In the genomic region with DNA sequence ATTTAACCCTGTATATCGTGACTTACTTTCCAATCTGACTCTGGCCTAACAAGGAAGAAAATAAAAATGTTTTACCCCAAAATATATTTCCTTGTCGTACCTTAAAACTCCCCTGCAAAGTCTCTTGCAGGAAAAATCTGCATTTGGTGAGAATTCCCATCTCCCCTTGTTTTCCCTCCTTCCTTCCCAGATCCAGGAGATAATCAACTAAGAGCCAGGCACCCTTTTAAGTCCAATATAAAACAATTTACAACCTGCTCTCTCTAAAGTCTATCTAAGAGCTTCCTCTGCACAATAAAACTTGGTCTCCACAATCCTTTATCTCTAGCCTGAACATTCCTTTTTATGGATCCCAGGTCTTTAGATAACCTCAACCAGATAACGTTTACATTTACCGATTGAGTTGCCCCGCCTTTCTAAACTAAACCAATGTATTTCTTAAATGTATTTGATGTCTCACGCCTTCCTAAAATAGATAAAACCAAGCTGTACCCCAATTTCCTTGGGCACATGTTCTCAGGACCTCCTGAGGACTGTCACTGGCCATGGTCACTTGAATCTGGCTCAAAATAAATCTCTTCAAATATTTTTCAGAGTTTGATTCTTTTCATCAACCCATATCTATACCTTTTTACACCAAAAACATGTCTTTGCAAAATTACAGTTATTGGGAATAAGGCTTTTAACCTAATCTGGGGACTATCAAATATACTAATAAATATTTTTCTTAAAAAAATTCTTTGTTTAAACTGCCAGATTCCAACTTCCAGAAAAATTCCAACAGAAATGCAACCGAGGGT, we compare ENCODE assay signal across 8 cellular contexts. TPM values are rescaled to one million over a fixed set of nuclear protein-coding genes. Genes with fewer than 3 reads are reported as not detected.
DNase-seq lines count a peak whose midpoint lies in the region; ATAC-seq, FAIRE-seq and TF ChIP-seq lines count a peak whose summit lies in the region.

No MANE protein-coding gene starts in this region.

- POLR2A ChIA-PET in CD8-positive, alpha-beta memory T cell (lab: Charles Lee) = interaction anchor here (1.3 kb wide), 2 partner anchors 13 to 46 kb away, joined by 3 to 8 read pairs; no protein-coding TSS in a partner anchor
- POLR2A ChIA-PET in H1 (lab: Charles Lee; ENCODE audit: partially characterized antibody) = interaction anchor here (1.0 to 1.8 kb wide), 9 partner anchors 10 to 71 kb away, joined by 3 to 8 read pairs (median 6); a partner anchor contains a TSS

- ATAC-seq in GM21723 (IDR thresholded peaks at IDR 0.05; ENCODE audit: unreplicated experiment) = no peak

- peak overlapping the region; percentile 95 for H3K4me3 ChIP-seq in CD8-positive, alpha-beta memory T cell (ENCODE audit: low read length)
- H3K4me3 ChIP-seq in NT2/D1 (ENCODE audit: insufficient read length, low read depth) = peak overlapping the region; percentile 84
- H3K4me3 ChIP-seq in H1 (ENCODE audit: extremely low read depth in 1 of 4, insufficient read depth in 2 of 4, low read depth in 3 of 4, low read length in 4 of 4) = peak overlapping the region; percentile 68 to 86 (median 78)
- peak overlapping the region; percentile 72 to 88 for H3K4me3 ChIP-seq in neutrophil (ENCODE audit: low read depth in 1 of 2, low read length in 1 of 2)

- H4K20me1 ChIP-seq in H1 (replicated peaks in 1 of 2; ENCODE audit: control insufficient read depth in 1 of 2, insufficient read depth in 2 of 2, low read length in 2 of 2) = no peaks in the 10 kb centered on the region

- no peak for TF ChIP-seq CTCF in H1 (IDR thresholded peaks at IDR 0.05; ENCODE audit: control extremely low read depth in 1 of 3, insufficient read depth in 1 of 3, low read depth in 1 of 3, low read length in 3 of 3)
- no peak for TF ChIP-seq CTCF in neutrophil (IDR thresholded peaks at IDR 0.05)

- no peak overlapping the region for H2BK5ac ChIP-seq in H1 (ENCODE audit: low read depth, low read length)

- no peak overlapping the region for H4K91ac ChIP-seq in H1 (replicated peaks; ENCODE audit: insufficient read length, low read length)

- H3K14ac ChIP-seq in H1 (ENCODE audit: insufficient read length) = no peak overlapping the region

- H2BK120ac ChIP-seq in H1 (replicated peaks; ENCODE audit: low read depth, low read length) = no peak overlapping the region

- no peaks in the 10 kb centered on the region for H3K36me3 ChIP-seq in CD8-positive, alpha-beta memory T cell (ENCODE audit: insufficient read depth, low read length)
- H3K36me3 ChIP-seq in NT2/D1 (ENCODE audit: insufficient read depth, insufficient read length, low read length) (peaks cover 26% of the 10 kb centered on the region), H1 (ENCODE audit: control insufficient read depth in 2 of 4, insufficient read depth in 4 of 4, low read length in 3 of 4) (peaks cover 0 to 8% (median 2%) of the 10 kb centered on the region in 4 experiments; a peak in 3 of 8 replicates), neutrophil (peaks cover 25% of the 10 kb centered on the region)

- DNase-seq in CD8-positive, alpha-beta memory T cell = no peak
- DNase-seq in NT2/D1 (ENCODE audit: low read depth, low spot score) = no peak
- no peak for DNase-seq in H1 (ENCODE audit: low read depth in 1 of 2, low spot score in 2 of 2)
- no peak for DNase-seq in amygdala (lab: John Stamatoyannopoulos, UW)
- no peak for DNase-seq in cerebellum (ENCODE audit: low spot score)
- no peak for DNase-seq in H4 (ENCODE audit: low spot score)

- no peaks in the 10 kb centered on the region for H3K9me3 ChIP-seq in CD8-positive, alpha-beta memory T cell (ENCODE audit: low read length)
- H3K9me3 ChIP-seq in NT2/D1 (ENCODE audit: insufficient read depth, low read length) = no peaks in the 10 kb centered on the region
- H3K9me3 ChIP-seq in H1 (ENCODE audit: insufficient read depth in 2 of 2, low read depth in 1 of 2, low read length in 1 of 2) = no peaks in the 10 kb centered on the region
- H3K9me3 ChIP-seq in neutrophil = no peaks in the 10 kb centered on the region

- no peak overlapping the region for H2BK20ac ChIP-seq in H1 (ENCODE audit: low read length)

- peak overlapping the region; percentile 68 to 80 for H3K4me2 ChIP-seq in H1 (ENCODE audit: insufficient read depth in 1 of 2, low read depth in 2 of 2, low read length in 2 of 2)

- H3K4me3 Mint-ChIP-seq in CD8-positive, alpha-beta memory T cell = peak overlapping the region; percentile 75 to 99 (median 95)

- H3K27ac ChIP-seq in CD8-positive, alpha-beta memory T cell (ENCODE audit: low read depth, low read length) = peak overlapping the region; percentile 93
- peak overlapping the region; percentile 93; the same call in 1 of the 2 replicates for H3K27ac ChIP-seq in H1 (ENCODE audit: low read depth, low read length)
- peak overlapping the region; percentile 97 for H3K27ac ChIP-seq in neutrophil

- WGBS in H1 (ENCODE audit: extremely low coverage in 1 of 2, insufficient coverage in 1 of 2, insufficient read length in 1 of 2, insufficient replicate concordance in 2 of 2, low coverage in 1 of 2, low lambda C conversion rate in 2 of 2, missing lambda C conversion rate in 1 of 2), 2 experiments = 45% methylated on average over 7 of the region's 7 CpGs; no CpG with 5 or more reads in 1 of the 2 experiments

- CTCF ChIA-PET in CD8-positive, alpha-beta memory T cell (lab: Charles Lee) = interaction anchor here (1.4 to 5.0 kb wide), 2 partner anchors 46 to 62 kb away, joined by 3 to 30 read pairs; a partner anchor contains a TSS
- CTCF ChIA-PET in H1 (lab: Charles Lee; ENCODE audit: partially characterized antibody) = interaction anchor here (0.6 to 2.7 kb wide), 5 partner anchors 46 to 261 kb away, joined by 3 to 14 read pairs (median 3); no protein-coding TSS in a partner anchor

- H2AK5ac ChIP-seq in H1 (ENCODE audit: low read depth, low read length) = no peak overlapping the region

- H3K18ac ChIP-seq in H1 (ENCODE audit: extremely low read depth, low read length) = no peak overlapping the region

- TF ChIP-seq RAD21 in H1 (IDR thresholded peaks at IDR 0.05 in 1 of 2, conservative IDR thresholded peaks at IDR 0.05 in 1 of 2; ENCODE audit: low read depth in 2 of 2, low read length in 2 of 2) = no peak

- no peak for TF ChIP-seq POLR2A in H1 (IDR thresholded peaks at IDR 0.05; ENCODE audit: control extremely low read depth in 1 of 2, low read depth in 2 of 2, low read length in 2 of 2)

- H2BK15ac ChIP-seq in H1 (ENCODE audit: low read length) = no peak overlapping the region

- H2BK12ac ChIP-seq in H1 (ENCODE audit: low read depth, low read length) = no peak overlapping the region

- H3K9me3 Mint-ChIP-seq in CD8-positive, alpha-beta memory T cell = no peaks in the 10 kb centered on the region

- H3K27me3 Mint-ChIP-seq in CD8-positive, alpha-beta memory T cell = peaks cover 0 to 1% of the 10 kb centered on the region in 2 donors

- H3K27ac Mint-ChIP-seq in CD8-positive, alpha-beta memory T cell = peak overlapping the region; percentile 74 to 96 (median 90)

- H3K23me2 ChIP-seq in H1 (ENCODE audit: low read depth, low read length) = peaks cover 3% of the 10 kb centered on the region; the same call in 1 of the 2 replicates

- no peak overlapping the region; the same call in 1 of the 2 replicates for H4K8ac ChIP-seq in H1 (ENCODE audit: extremely low read depth, insufficient read depth, low read length)

- FAIRE-seq in H1 (lab: Jason Lieb, UNC) = no peak

- H3K4ac ChIP-seq in H1 (replicated peaks; ENCODE audit: insufficient read length, low read depth, low read length) = no peak overlapping the region

- no peak overlapping the region for H4K5ac ChIP-seq in H1 (ENCODE audit: insufficient read length, low read depth, low read length)

- no peak overlapping the region for H2AFZ ChIP-seq in H1 (ENCODE audit: low read length)

- no peak for TF ChIP-seq EP300 in H1 (IDR thresholded peaks at IDR 0.05; ENCODE audit: borderline replicate concordance in 1 of 2, low read depth in 2 of 2, low read length in 2 of 2)

- no peaks in the 10 kb centered on the region for H3K27me3 ChIP-seq in CD8-positive, alpha-beta memory T cell (ENCODE audit: insufficient read depth, low read length, poor library complexity, severe bottlenecking)
- H3K27me3 ChIP-seq in NT2/D1 (ENCODE audit: insufficient read depth, insufficient read length) (no peaks in the 10 kb centered on the region), H1 (replicated peaks in 1 of 4; ENCODE audit: control insufficient read depth in 3 of 4, extremely low read depth in 1 of 4, insufficient read depth in 3 of 4, low read length in 3 of 4) (no peaks in the 10 kb centered on the region), neutrophil (no peaks in the 10 kb centered on the region)

- H3K9ac ChIP-seq in NT2/D1 (ENCODE audit: insufficient read length, low read depth) = peak overlapping the region; percentile 91
- H3K9ac ChIP-seq in H1 (replicated peaks in 1 of 4; ENCODE audit: extremely low read depth in 1 of 4, low read depth in 3 of 4, low read length in 3 of 4) = peak overlapping the region in 3 of 4 experiments; percentile 78 to 90 (median 85); a peak in 5 of 7 replicates

- H3K36me3 Mint-ChIP-seq in CD8-positive, alpha-beta memory T cell = peaks cover 0 to 34% (median 7%) of the 10 kb centered on the region in 3 donors

- H3K79me1 ChIP-seq in H1 (ENCODE audit: low read depth, low read length) = 0 out of 2 replicates have a peak, but pooled peaks cover 2% of the 10 kb centered on the region

- H3K56ac ChIP-seq in H1 (replicated peaks; ENCODE audit: insufficient read length, low read depth, low read length) = no peak overlapping the region

- H3K4me1 Mint-ChIP-seq in CD8-positive, alpha-beta memory T cell = peaks cover 46 to 63% (median 60%) of the 10 kb centered on the region in 3 donors

- no peak overlapping the region for H3K23ac ChIP-seq in H1 (ENCODE audit: insufficient read length)

- H3K79me2 ChIP-seq in H1 (ENCODE audit: control insufficient read depth in 1 of 2, insufficient read depth in 2 of 2, low read length in 2 of 2) = peaks cover 0 to 19% of the 10 kb centered on the region in 2 experiments; a peak in 3 of 4 replicates

- peaks cover 33% of the 10 kb centered on the region for H3K4me1 ChIP-seq in CD8-positive, alpha-beta memory T cell (ENCODE audit: insufficient read depth, low read length)
- H3K4me1 ChIP-seq in NT2/D1 (ENCODE audit: insufficient read depth, insufficient read length) = no peaks in the 10 kb centered on the region
- peaks cover 0 to 8% (median 5%) of the 10 kb centered on the region in 4 experiments; a peak in 4 of 7 replicates for H3K4me1 ChIP-seq in H1 (replicated peaks in 1 of 4; ENCODE audit: control insufficient read depth in 3 of 4, insufficient read depth in 4 of 4, low read length in 3 of 4)
- peaks cover 16 to 18% of the 10 kb centered on the region in 2 experiments for H3K4me1 ChIP-seq in neutrophil (ENCODE audit: control insufficient read depth in 1 of 2, insufficient read depth in 1 of 2, low read depth in 1 of 2, low read length in 1 of 2)

RNA-seq across cellular contexts. Expression of a gene that starts 1.0 kb away (rescaled TPM):
- 10 to 100 TPM; 19.0 to 23.4 TPM for total RNA-seq in CD8-positive, alpha-beta memory T cell
- 22.5 TPM for polyA plus RNA-seq in CD8-positive, alpha-beta memory T cell
- 17.7 and 19.4 TPM in 2 replicates for total RNA-seq in H1 (2021; fragmentation: NEBNext Ultra II Directional; extraction: Animal tissue kit (Norgen Biotek cat#: 25700))
- polyA plus RNA-seq in H1 (2011; rRNA removed) = 5.0 and 8.3 TPM in 2 replicates
- polyA plus RNA-seq in H1 (2011; cell fraction: cytosol; rRNA removed) = 10.8 TPM
- polyA plus RNA-seq in H1 (2011; cell fraction: nucleus; rRNA removed) = 7.4 TPM
- polyA plus RNA-seq in H1 (2012, experiment 1 of 2) = 12.7 to 15.5 TPM (median 12.9 TPM) in 4 replicates
- 2.6 TPM for polyA plus RNA-seq in H1 (2012, experiment 2 of 2)
- 12.0 TPM for polyA plus RNA-seq in H1 (2013, experiment 1 of 2)
- polyA plus RNA-seq in H1 (2013, experiment 2 of 2) = 11.9 TPM
- polyA minus RNA-seq in H1 (2011; rRNA and poly(A)+ RNA removed) = 11.0 and 12.3 TPM in 2 replicates
- polyA minus RNA-seq in H1 (2011; cell fraction: cytosol; rRNA and poly(A)+ RNA removed) = 5.4 TPM
- polyA minus RNA-seq in H1 (2011; cell fraction: nucleus; rRNA and poly(A)+ RNA removed) = 10.9 TPM
- 20.5 TPM for total RNA-seq in cerebellum
- 16.3 and 18.8 TPM in 2 replicates for total RNA-seq in H4 (2014; rRNA removed; shearing (Covaris generic))

RNA-seq across cellular contexts. Expression of a gene that starts 48.2 kb away (rescaled TPM):
- 1 to 10 TPM; 9.3 TPM for total RNA-seq in CD8-positive, alpha-beta memory T cell
- polyA plus RNA-seq in CD8-positive, alpha-beta memory T cell = not detected
- 22.5 and 23.3 TPM in 2 replicates for total RNA-seq in H1 (2021; fragmentation: NEBNext Ultra II Directional; extraction: Animal tissue kit (Norgen Biotek cat#: 25700))
- polyA plus RNA-seq in H1 (2011; rRNA removed) = 1.8 and 2.6 TPM in 2 replicates
- polyA plus RNA-seq in H1 (2011; cell fraction: cytosol; rRNA removed) = 5.8 TPM
- polyA plus RNA-seq in H1 (2011; cell fraction: nucleus; rRNA removed) = 2.5 TPM
- polyA plus RNA-seq in H1 (2012, experiment 1 of 2) = 5.3 to 13.2 TPM (median 7.0 TPM) in 4 replicates
- 0.51 TPM for polyA plus RNA-seq in H1 (2012, experiment 2 of 2)
- polyA plus RNA-seq in H1 (2013, experiment 1 of 2) = 11.5 TPM
- polyA plus RNA-seq in H1 (2013, experiment 2 of 2) = 11.1 TPM
- 6.6 and 8.5 TPM in 2 replicates for polyA minus RNA-seq in H1 (2011; rRNA and poly(A)+ RNA removed)
- polyA minus RNA-seq in H1 (2011; cell fraction: cytosol; rRNA and poly(A)+ RNA removed) = 8.3 TPM
- 13.8 TPM for polyA minus RNA-seq in H1 (2011; cell fraction: nucleus; rRNA and poly(A)+ RNA removed)
- total RNA-seq in cerebellum = 4.8 TPM
- 10.4 and 13.5 TPM in 2 replicates for total RNA-seq in H4 (2014; rRNA removed; shearing (Covaris generic))
